In genomic region chr11:76589945-76590630, GRCh38 we compare ENCODE assay signal across 22 cellular contexts.
DNase-seq lines count a peak whose midpoint lies in the region; ATAC-seq and TF ChIP-seq lines count a peak whose summit lies in the region.
"Had no signal": no experiment of that assay in that cellular context is flagged by ENCODE, and none has a peak within 500 bp of the region (broad histone marks: within the 10 kb centered on the region; RNA-seq: fewer than 3 reads in every experiment).

No MANE protein-coding gene starts in this region.

- H3K4me1 Mint-ChIP-seq in activated naive CD4-positive, alpha-beta T cell treated with anti-CD3 and anti-CD28 coated beads, Interleukin-2, amount 10 ng/mL, durations not matched to agents 7 days and 5 days, result peaks cover 75% of the 10 kb centered on the region
- peaks cover 83% of the 10 kb centered on the region for H3K4me1 Mint-ChIP-seq in activated T-helper 1 cell treated with anti-CD3 and anti-CD28 coated beads, Interleukin-12 subunit alpha, Interleukin-12 subunit beta, Interleukin-2, Interleukin-4 antibody, amounts not matched to agents 30 ng/mL and 10 ng/mL and 1 ng/mL, durations not matched to agents 14 hours and 24 hours and 36 hours (ENCODE audit: low read depth)
- peaks cover 37 to 66% of the 10 kb centered on the region in 2 donors for H3K4me1 Mint-ChIP-seq in stimulated activated naive B cell treated with anti-CD40 and anti-IgM and Interleukin-4, amounts not matched to agents 10 μg/mL and 1 μg/mL and 100 μg/mL, for 72 hours
- H3K4me1 Mint-ChIP-seq in CD4-positive, alpha-beta T cell (ENCODE audit: low read depth), result peaks cover 11% of the 10 kb centered on the region

- peaks cover 20% of the 10 kb centered on the region for H3K27me3 Mint-ChIP-seq in activated naive CD4-positive, alpha-beta T cell treated with anti-CD3 and anti-CD28 coated beads, Interleukin-2, amount 10 ng/mL, durations not matched to agents 7 days and 5 days
- H3K27me3 Mint-ChIP-seq in activated T-helper 1 cell treated with anti-CD3 and anti-CD28 coated beads, Interleukin-12 subunit alpha, Interleukin-12 subunit beta, Interleukin-2, Interleukin-4 antibody, amounts not matched to agents 30 ng/mL and 10 ng/mL and 1 ng/mL, durations not matched to agents 14 hours and 24 hours and 36 hours (ENCODE audit: insufficient read depth), result peaks cover 5% of the 10 kb centered on the region
- no peaks in the 10 kb centered on the region for H3K27me3 Mint-ChIP-seq in stimulated activated naive B cell treated with anti-CD40 and anti-IgM and Interleukin-4, amounts not matched to agents 10 μg/mL and 1 μg/mL and 100 μg/mL, for 72 hours
- no peaks in the 10 kb centered on the region for H3K27me3 Mint-ChIP-seq in CD4-positive, alpha-beta T cell

- H3K9me3 ChIP-seq in lower lobe of right lung, result no peaks in the 10 kb centered on the region
- no peaks in the 10 kb centered on the region for H3K9me3 ChIP-seq in CD4-positive, alpha-beta T cell (ENCODE audit: control insufficient read depth, low read length)
- H3K9me3 ChIP-seq: suprapubic skin had no signal

- no peaks in the 10 kb centered on the region for H3K36me3 ChIP-seq in lower lobe of right lung
- H3K36me3 ChIP-seq: BLaER1, suprapubic skin, WERI-Rb-1 had no signal

- ATAC-seq in lower lobe of right lung (no peak), HG02571 (IDR thresholded peaks at IDR 0.05; ENCODE audit: unreplicated experiment) (no peak)
- no peak for ATAC-seq in stimulated activated naive B cell treated with anti-CD40 and anti-IgM and Interleukin-4, amounts not matched to agents 10 μg/mL and 1 μg/mL and 100 μg/mL, for 72 hours (replicated peaks)
- no peak for ATAC-seq in CD4-positive, alpha-beta T cell (ENCODE audit: poor library complexity)
- ATAC-seq: HCT116, psoas muscle had no signal

- H3K4me1 ChIP-seq in lower lobe of right lung, result peaks cover 26% of the 10 kb centered on the region

- intact Hi-C loops in activated T-helper 1 cell treated with anti-CD3 and anti-CD28 coated beads, Interleukin-12 subunit alpha, Interleukin-12 subunit beta, Interleukin-2, Interleukin-4 antibody, amounts not matched to agents 30 ng/mL and 10 ng/mL and 1 ng/mL, durations not matched to agents 14 hours and 24 hours and 36 hours (cut with micrococcal nuclease), result loop anchor here (2.0 to 5.0 kb wide), 2 partner anchors 21 to 208 kb away; partner anchors contain the start of genes GVQW3 and THAP12
- intact Hi-C loops in lower lobe of right lung (cut with DNase I), result no loop called here
- intact Hi-C loops in CD4-positive, alpha-beta T cell (cut with DNase I, micrococcal nuclease), result no loop called here

- peak overlapping the region; percentile 80 for H3K27ac ChIP-seq in lower lobe of right lung
- H3K27ac ChIP-seq in CD4-positive, alpha-beta T cell (ENCODE audit: low read depth, low read length), result no peak overlapping the region
- H3K27ac ChIP-seq: psoas muscle, suprapubic skin, WERI-Rb-1 had no signal

- H3K27ac Mint-ChIP-seq in activated naive CD4-positive, alpha-beta T cell treated with anti-CD3 and anti-CD28 coated beads, Interleukin-2, amount 10 ng/mL, durations not matched to agents 7 days and 5 days, result peak overlapping the region; percentile 87
- H3K27ac Mint-ChIP-seq in activated T-helper 1 cell treated with anti-CD3 and anti-CD28 coated beads, Interleukin-12 subunit alpha, Interleukin-12 subunit beta, Interleukin-2, Interleukin-4 antibody, amounts not matched to agents 30 ng/mL and 10 ng/mL and 1 ng/mL, durations not matched to agents 14 hours and 24 hours and 36 hours, result peak overlapping the region; percentile 83
- H3K27ac Mint-ChIP-seq in stimulated activated naive B cell treated with anti-CD40 and anti-IgM and Interleukin-4, amounts not matched to agents 10 μg/mL and 1 μg/mL and 100 μg/mL, for 72 hours, result peak overlapping the region; percentile 14
- H3K27ac Mint-ChIP-seq in CD4-positive, alpha-beta T cell, result no peak overlapping the region

- H3K9me3 Mint-ChIP-seq in activated naive CD4-positive, alpha-beta T cell treated with anti-CD3 and anti-CD28 coated beads, Interleukin-2, amount 10 ng/mL, durations not matched to agents 7 days and 5 days, result peaks cover 2% of the 10 kb centered on the region
- peaks cover 11% of the 10 kb centered on the region for H3K9me3 Mint-ChIP-seq in activated T-helper 1 cell treated with anti-CD3 and anti-CD28 coated beads, Interleukin-12 subunit alpha, Interleukin-12 subunit beta, Interleukin-2, Interleukin-4 antibody, amounts not matched to agents 30 ng/mL and 10 ng/mL and 1 ng/mL, durations not matched to agents 14 hours and 24 hours and 36 hours
- H3K9me3 Mint-ChIP-seq in stimulated activated naive B cell treated with anti-CD40 and anti-IgM and Interleukin-4, amounts not matched to agents 10 μg/mL and 1 μg/mL and 100 μg/mL, for 72 hours, result peaks cover 0 to 4% of the 10 kb centered on the region in 2 donors
- no peaks in the 10 kb centered on the region for H3K9me3 Mint-ChIP-seq in CD4-positive, alpha-beta T cell

- no peak overlapping the region for H3K4me3 Mint-ChIP-seq in activated naive CD4-positive, alpha-beta T cell treated with anti-CD3 and anti-CD28 coated beads, Interleukin-2, amount 10 ng/mL, durations not matched to agents 7 days and 5 days
- H3K4me3 Mint-ChIP-seq in activated T-helper 1 cell treated with anti-CD3 and anti-CD28 coated beads, Interleukin-12 subunit alpha, Interleukin-12 subunit beta, Interleukin-2, Interleukin-4 antibody, amounts not matched to agents 30 ng/mL and 10 ng/mL and 1 ng/mL, durations not matched to agents 14 hours and 24 hours and 36 hours, result no peak overlapping the region
- no peak overlapping the region for H3K4me3 Mint-ChIP-seq in stimulated activated naive B cell treated with anti-CD40 and anti-IgM and Interleukin-4, amounts not matched to agents 10 μg/mL and 1 μg/mL and 100 μg/mL, for 72 hours
- no peak overlapping the region for H3K4me3 Mint-ChIP-seq in CD4-positive, alpha-beta T cell

- no peaks in the 10 kb centered on the region for H3K27me3 ChIP-seq in lower lobe of right lung (ENCODE audit: low read depth)
- no peaks in the 10 kb centered on the region for H3K27me3 ChIP-seq in CD4-positive, alpha-beta T cell (ENCODE audit: control insufficient read depth, insufficient read depth, low read length)
- H3K27me3 ChIP-seq: BLaER1, suprapubic skin had no signal

- no peak overlapping the region for H3K4me3 ChIP-seq in lower lobe of right lung
- H3K4me3 ChIP-seq: BLaER1, lung, psoas muscle, suprapubic skin had no signal

- POLR2A ChIA-PET in CD4-positive, alpha-beta T cell (lab: Charles Lee), result interaction anchor here (0.6 kb wide), 1 partner anchor 83 kb away, joined by 3 read pairs; no protein-coding TSS in a partner anchor

- DNase-seq in activated naive CD4-positive, alpha-beta T cell treated with anti-CD3 and anti-CD28 coated beads, Interleukin-2, amount 10 ng/mL, durations not matched to agents 7 days and 5 days, result no peak
- DNase-seq in activated naive CD4-positive, alpha-beta T cell treated with anti-CD3 and anti-CD28 coated beads, Interleukin-2, amount 50 U/mL, for 16 hours, result no peak
- DNase-seq in activated T-helper 1 cell treated with anti-CD3 and anti-CD28 coated beads, Interleukin-12 subunit alpha, Interleukin-12 subunit beta, Interleukin-2, Interleukin-4 antibody, amounts not matched to agents 30 ng/mL and 10 ng/mL and 1 ng/mL, durations not matched to agents 14 hours and 24 hours and 36 hours (ENCODE audit: low spot score), result no peak
- DNase-seq in lower lobe of right lung, result no peak
- DNase-seq in stimulated activated naive B cell treated with anti-CD40 and anti-IgM and Interleukin-4, amounts not matched to agents 10 μg/mL and 1 μg/mL and 100 μg/mL, for 72 hours, result no peak
- DNase-seq in CD4-positive, alpha-beta T cell, result no peak
- no peak for DNase-seq in effector CD8-positive, alpha-beta T cell (lab: John Stamatoyannopoulos, UW)
- DNase-seq: activated gamma-delta T cell treated with Interleukin-2 at 50 U/mL for 16 hours, Calu3, caudate nucleus, dermis blood vessel endothelial cell, kidney, NCI-H1048, NCI-H2029 treated with DMSO at 0.1 percent for 48 hours, NCI-H226, psoas muscle, WERI-Rb-1 had no signal

- peaks cover 9% of the 10 kb centered on the region for H3K36me3 Mint-ChIP-seq in activated naive CD4-positive, alpha-beta T cell treated with anti-CD3 and anti-CD28 coated beads, Interleukin-2, amount 10 ng/mL, durations not matched to agents 7 days and 5 days
- H3K36me3 Mint-ChIP-seq in activated T-helper 1 cell treated with anti-CD3 and anti-CD28 coated beads, Interleukin-12 subunit alpha, Interleukin-12 subunit beta, Interleukin-2, Interleukin-4 antibody, amounts not matched to agents 30 ng/mL and 10 ng/mL and 1 ng/mL, durations not matched to agents 14 hours and 24 hours and 36 hours (ENCODE audit: low read depth), result peaks cover 1% of the 10 kb centered on the region
- H3K36me3 Mint-ChIP-seq in stimulated activated naive B cell treated with anti-CD40 and anti-IgM and Interleukin-4, amounts not matched to agents 10 μg/mL and 1 μg/mL and 100 μg/mL, for 72 hours, result no peaks in the 10 kb centered on the region
- H3K36me3 Mint-ChIP-seq in CD4-positive, alpha-beta T cell (ENCODE audit: low read depth), result no peaks in the 10 kb centered on the region

- no peak for TF ChIP-seq CTCF in lower lobe of right lung (IDR thresholded peaks at IDR 0.05)
- TF ChIP-seq CTCF in CD4-positive, alpha-beta T cell (IDR thresholded peaks at IDR 0.05), result no peak

- CTCF ChIA-PET in activated naive CD4-positive, alpha-beta T cell treated with anti-CD3 and anti-CD28 coated beads, Interleukin-2, amount 10 ng/mL, durations not matched to agents 7 days and 5 days (lab: Charles Lee), result interaction anchor here (1.2 kb wide), 1 partner anchor 9 kb away, joined by 5 read pairs; no protein-coding TSS in a partner anchor
- CTCF ChIA-PET in CD4-positive, alpha-beta T cell (lab: Charles Lee), result no interaction called here
